ENCODE assay signal across 27 cellular contexts in the genomic region with DNA sequence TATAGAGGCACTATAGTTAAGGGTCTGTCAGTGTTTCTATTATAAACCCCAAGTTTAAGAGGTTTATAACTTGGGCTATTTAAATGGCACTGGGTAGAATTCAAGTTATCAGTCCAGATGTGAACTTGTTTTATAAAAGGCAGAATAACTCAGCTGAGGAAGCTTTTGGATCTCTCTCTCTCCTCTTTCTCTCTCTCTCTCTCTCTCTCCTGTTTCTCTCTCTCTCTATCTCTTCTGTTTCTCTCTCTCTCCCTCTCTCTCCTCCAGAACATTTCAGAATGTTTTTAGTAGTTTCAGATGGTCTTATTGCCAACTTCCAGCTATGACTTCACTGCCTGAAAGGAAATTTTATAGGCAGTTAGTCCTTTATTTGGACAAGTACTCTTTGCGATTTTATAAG. TPM values are rescaled to one million over a fixed set of nuclear protein-coding genes. Genes with fewer than 3 reads are reported as not detected.
DNase-seq lines count a peak whose midpoint lies in the region; FAIRE-seq and TF ChIP-seq lines count a peak whose summit lies in the region.
"Had no signal": no experiment of that assay in that cellular context is flagged by ENCODE, and none has a peak within 500 bp of the region (broad histone marks: within the 10 kb centered on the region; RNA-seq: fewer than 3 reads in every experiment).

No MANE protein-coding gene starts in this region.

- H3K4ac ChIP-seq in H9 (ENCODE audit: low read depth, low read length) = no peak overlapping the region

- H3K4me1 Mint-ChIP-seq in H9 = peaks cover 25% of the 10 kb centered on the region in 2 experiments

- H3K4me2 ChIP-seq in H9 (ENCODE audit: insufficient read depth, insufficient read length, low read length) (no peak overlapping the region), smooth muscle cell (no peak overlapping the region)
- H3K4me2 ChIP-seq: BLaER1 had no signal

- CTCF ChIA-PET in HEK293 (lab: Yijun Ruan, JAX) = interaction anchor here (0.6 to 4.2 kb wide), 10 partner anchors 10 to 772 kb away, joined by 3 to 52 read pairs (median 4); no protein-coding TSS in a partner anchor

- H3K27ac ChIP-seq in H9 (ENCODE audit: insufficient read length, low read depth, low read length) (no peak overlapping the region), HEK293 (ENCODE audit: extremely low read depth, low read depth, low read length) (no peak overlapping the region), smooth muscle cell (ENCODE audit: low read depth) (no peak overlapping the region)
- H3K27ac ChIP-seq: BLaER1 had no signal

- no peak overlapping the region for H4K5ac ChIP-seq in H9 (ENCODE audit: insufficient read length, low read depth, low read length)

- no peaks in the 10 kb centered on the region for H3K9me3 ChIP-seq in H9 (ENCODE audit: control insufficient read depth, low read depth, low read length)
- no peaks in the 10 kb centered on the region for H3K9me3 ChIP-seq in HEK293 (ENCODE audit: control insufficient read depth, insufficient read depth, low read depth, low read length)
- H3K9me3 ChIP-seq in smooth muscle cell (replicated peaks; ENCODE audit: low read depth) = no peaks in the 10 kb centered on the region
- H3K9me3 ChIP-seq: BE2C, BLaER1 had no signal

- peaks cover 25% of the 10 kb centered on the region for H3K23me2 ChIP-seq in H9 (ENCODE audit: insufficient read length, low read depth, low read length, poor library complexity, severe bottlenecking)

- H3K4me3 ChIP-seq in HEK293 (ENCODE audit: low read depth, low read length) (no peak overlapping the region), bronchial epithelial cell (ENCODE audit: low read depth, low read length) (no peak overlapping the region), smooth muscle cell (no peak overlapping the region)
- H3K4me3 ChIP-seq: BLaER1, GM12878 had no signal

- H3K79me2 ChIP-seq in H9 (ENCODE audit: insufficient read depth, low read length) = no peaks in the 10 kb centered on the region
- H3K79me2 ChIP-seq in smooth muscle cell (ENCODE audit: low read depth) = no peaks in the 10 kb centered on the region

- H3K27me3 ChIP-seq in H9 (ENCODE audit: insufficient read depth, low read length) (no peaks in the 10 kb centered on the region), bronchial epithelial cell (ENCODE audit: control insufficient read depth, insufficient read depth, low read length) (peaks cover 3% of the 10 kb centered on the region), smooth muscle cell (ENCODE audit: low read depth) (no peaks in the 10 kb centered on the region)
- H3K27me3 ChIP-seq: BLaER1 had no signal

- FAIRE-seq in bronchial epithelial cell (lab: Jason Lieb, UNC) = peak; percentile 89
- FAIRE-seq: A204.1, GM12878, GM18507 had no signal

- no CpG with 5 or more reads among the region's 1 CpG for WGBS in H9 (ENCODE audit: extremely low coverage, insufficient read length, low lambda C conversion rate)
- WGBS in smooth muscle cell (ENCODE audit: low lambda C conversion rate) = 73% methylated on average over 1 of the region's 1 CpG

- H2AFZ ChIP-seq in H9 (ENCODE audit: low read length) = no peak overlapping the region
- H2AFZ ChIP-seq in smooth muscle cell (ENCODE audit: low read depth) = peak overlapping the region; percentile 19

- no peak overlapping the region for H4K91ac ChIP-seq in H9 (ENCODE audit: insufficient read length, low read depth, low read length)

- H3K4me3 Mint-ChIP-seq in H9 = no peak overlapping the region
- H3K4me3 Mint-ChIP-seq: CD14-positive monocyte had no signal

- TF ChIP-seq CTCF in H9 (conservative IDR thresholded peaks at IDR 0.05) = no peak
- TF ChIP-seq CTCF in HEK293 (tag by site-specific recombination; IDR thresholded peaks at IDR 0.05) = no peak
- no peak for TF ChIP-seq CTCF in bronchial epithelial cell (IDR thresholded peaks at IDR 0.05; ENCODE audit: insufficient read depth, low read length, severe bottlenecking)
- TF ChIP-seq CTCF in smooth muscle cell (IDR thresholded peaks at IDR 0.05; ENCODE audit: borderline replicate concordance, insufficient read depth, poor library complexity, severe bottlenecking) = no peak

- H3K9me3 Mint-ChIP-seq in H9 = no peaks in the 10 kb centered on the region

- H3K23ac ChIP-seq in H9 (ENCODE audit: insufficient read length, low read depth, low read length) = no peak overlapping the region

- H4K20me1 ChIP-seq in H9 (ENCODE audit: control insufficient read depth, insufficient read depth, insufficient read length) = no peaks in the 10 kb centered on the region
- H4K20me1 ChIP-seq in smooth muscle cell (ENCODE audit: low read depth) = no peaks in the 10 kb centered on the region
- H4K20me1 ChIP-seq: BLaER1 had no signal

- no peak overlapping the region for H2BK120ac ChIP-seq in H9 (ENCODE audit: low read depth, low read length, poor library complexity, severe bottlenecking)

- DNase-seq in H9 (no peak), bronchial epithelial cell (ENCODE audit: low read depth) (no peak), smooth muscle cell (lab: John Stamatoyannopoulos, UW; ENCODE audit: unreplicated experiment) (no peak), HK-2 (ENCODE audit: unreplicated experiment) (no peak), Kasumi-1 (lab: John Stamatoyannopoulos, UW) (no peak), dermis blood vessel endothelial cell (no peak)
- DNase-seq: 8988T; ACHN; BE2C; C1 segment of cervical spinal cord; CD4-positive, alpha-beta memory T cell; CD4-positive, CD25-positive, alpha-beta regulatory T cell; CD8-positive, alpha-beta memory T cell; COR-L47; DMS 273 treated with DMSO at 0.1 percent for 48 hours; DMS153; DMS53; DMS79; DND-41; EL; GDM1 had no signal

- no peak overlapping the region for H2BK5ac ChIP-seq in H9 (ENCODE audit: insufficient read length, low read length)

- no peaks in the 10 kb centered on the region for H3K36me3 Mint-ChIP-seq in H9 (ENCODE audit: insufficient read depth in 1 of 3, low read depth in 3 of 3)
- H3K36me3 Mint-ChIP-seq: CD14-positive monocyte; CD4-positive, alpha-beta memory T cell; CD4-positive, CD25-positive, alpha-beta regulatory T cell had no signal

- no peak overlapping the region for H3K18ac ChIP-seq in H9 (ENCODE audit: insufficient read length, low read depth, low read length)

- peak overlapping the region; percentile 60 for H2BK20ac ChIP-seq in H9 (ENCODE audit: low read depth, low read length, poor library complexity, severe bottlenecking)

- no peak overlapping the region for H2AK5ac ChIP-seq in H9 (ENCODE audit: insufficient read length, low read length)

- H3K27me3 Mint-ChIP-seq in H9 (ENCODE audit: low read depth) = peaks cover 31% of the 10 kb centered on the region

- H3K14ac ChIP-seq in H9 (ENCODE audit: insufficient read depth, low read length) = no peak overlapping the region

- no peak overlapping the region for H2BK12ac ChIP-seq in H9 (ENCODE audit: insufficient read length, low read depth, low read length)

- POLR2A ChIA-PET in HEK293 (lab: Yijun Ruan, JAX) = no interaction called here

- H3K4me1 ChIP-seq in H9 (ENCODE audit: insufficient read depth, low read length) (no peaks in the 10 kb centered on the region), HEK293 (ENCODE audit: control insufficient read depth, insufficient read depth, low read length) (peaks cover 25% of the 10 kb centered on the region), smooth muscle cell (ENCODE audit: low read depth) (peaks cover 19% of the 10 kb centered on the region)
- H3K4me1 ChIP-seq: BE2C had no signal

- no peaks in the 10 kb centered on the region for H3K79me1 ChIP-seq in H9 (ENCODE audit: insufficient read depth, low read depth, low read length, poor library complexity, severe bottlenecking)

- H4K8ac ChIP-seq in H9 (replicated peaks; ENCODE audit: insufficient read length, low read depth, low read length) = no peak overlapping the region

- H3K36me3 ChIP-seq in HEK293 (ENCODE audit: control insufficient read depth in 2 of 2, insufficient read depth in 1 of 2, low read length in 2 of 2) (no peaks in the 10 kb centered on the region), bronchial epithelial cell (ENCODE audit: control insufficient read depth, insufficient read depth, low read length) (no peaks in the 10 kb centered on the region), smooth muscle cell (ENCODE audit: low read depth) (no peaks in the 10 kb centered on the region)
- H3K36me3 ChIP-seq: BE2C, BLaER1 had no signal

- peaks cover 6% of the 10 kb centered on the region for H3F3A ChIP-seq in smooth muscle cell (ENCODE audit: low read depth)

- no peak overlapping the region for H3T11ph ChIP-seq in H9 (ENCODE audit: low read length)

- H2BK15ac ChIP-seq in H9 (ENCODE audit: low read depth, low read length) = no peak overlapping the region

- H3K56ac ChIP-seq in H9 (ENCODE audit: insufficient read length, low read depth, low read length) = no peak overlapping the region

- no peak overlapping the region for H3K27ac Mint-ChIP-seq in H9
- H3K27ac Mint-ChIP-seq: CD4-positive, alpha-beta memory T cell; CD4-positive, CD25-positive, alpha-beta regulatory T cell; CD8-positive, alpha-beta memory T cell had no signal

- H3K9ac ChIP-seq in H9 (ENCODE audit: extremely low read depth, insufficient read length, low read length) (no peak overlapping the region), smooth muscle cell (ENCODE audit: low read depth) (no peak overlapping the region)
- H3K9ac ChIP-seq: BLaER1 had no signal

TF ChIP-seq in HEK293, 187 proteins besides CTCF, POLR2A, EP300 and RAD21 (continues in another document):
- TF ChIP-seq KLF16 (tag by site-specific recombination; IDR thresholded peaks at IDR 0.05) = peak; percentile 42; the same call in 1 of the 2 replicates
- no peak for TF ChIP-seq SP2 (tag by site-specific recombination; IDR thresholded peaks at IDR 0.05)
- no peak for TF ChIP-seq ZFP41 (tag by site-specific recombination; IDR thresholded peaks at IDR 0.05; ENCODE audit: borderline replicate concordance)
- TF ChIP-seq ZNF664 (tag by site-specific recombination; IDR thresholded peaks at IDR 0.05) = no peak
- no peak for TF ChIP-seq ZNF138 (tag by site-specific recombination; IDR thresholded peaks at IDR 0.05; ENCODE audit: borderline replicate concordance)
- TF ChIP-seq ZNF366 (tag by site-specific recombination; conservative IDR thresholded peaks at IDR 0.05) = peak; percentile 57
- TF ChIP-seq ZNF596 (tag by site-specific recombination; IDR thresholded peaks at IDR 0.05) = peak; percentile 89
- TF ChIP-seq, protein P1, sequence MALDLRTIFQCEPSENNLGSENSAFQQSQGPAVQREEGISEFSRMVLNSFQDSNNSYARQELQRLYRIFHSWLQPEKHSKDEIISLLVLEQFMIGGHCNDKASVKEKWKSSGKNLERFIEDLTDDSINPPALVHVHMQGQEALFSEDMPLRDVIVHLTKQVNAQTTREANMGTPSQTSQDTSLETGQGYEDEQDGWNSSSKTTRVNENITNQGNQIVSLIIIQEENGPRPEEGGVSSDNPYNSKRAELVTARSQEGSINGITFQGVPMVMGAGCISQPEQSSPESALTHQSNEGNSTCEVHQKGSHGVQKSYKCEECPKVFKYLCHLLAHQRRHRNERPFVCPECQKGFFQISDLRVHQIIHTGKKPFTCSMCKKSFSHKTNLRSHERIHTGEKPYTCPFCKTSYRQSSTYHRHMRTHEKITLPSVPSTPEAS (tag by site-specific recombination; IDR thresholded peaks at IDR 0.05) = 0 out of 2 replicates have a peak, but pooled peaks have one; percentile 8

RNA-seq across cellular contexts. Expression of a gene that starts 6.4 kb away (rescaled TPM):
- total RNA-seq in H9 (2021) (91.4 and 92.7 TPM in 2 replicates), bronchial epithelial cell (1.8 and 3.6 TPM in 2 replicates), smooth muscle cell (5.2 and 15.8 TPM in 2 replicates), dermis blood vessel endothelial cell (under 0.01 and 0.23 TPM in 2 replicates)
- polyA plus RNA-seq in smooth muscle cell = 19.8 and 20.0 TPM in 2 replicates
- polyA plus RNA-seq: CD8-positive, alpha-beta memory T cell had no signal
